8 cellular contexts compared by ENCODE assay signal in genomic region chr4:40057540-40058091, GRCh38. TPM values are rescaled to one million over a fixed set of nuclear protein-coding genes. Genes with fewer than 3 reads are reported as not detected.
DNase-seq lines count a peak whose midpoint lies in the region; ATAC-seq, FAIRE-seq and TF ChIP-seq lines count a peak whose summit lies in the region.

No MANE protein-coding gene starts in this region.

- no peaks in the 10 kb centered on the region for H3K27me3 ChIP-seq in heart right ventricle

- H3K9me3 ChIP-seq in heart right ventricle, result no peaks in the 10 kb centered on the region

- FAIRE-seq in GM12892 (lab: Jason Lieb, UNC) (peak; percentile 92), urothelium cell line (lab: Jason Lieb, UNC) (peak; percentile 65)

- intact Hi-C loops in heart right ventricle (cut with DNase I) (loop anchor here in 9 of 10 donors (2.0 to 10.0 kb wide), 10 partner anchors 80 to 593 kb away; partner anchors contain the start of genes PDS5A (in 3 of the 9), SMIM14 (in 3 of the 9) and UBE2K (in 3 of the 9)), posterior cingulate gyrus (cut with DNase I) (loop anchor here (5.0 kb wide), 4 partner anchors 80 to 590 kb away; partner anchors contain the start of genes PDS5A, UBE2K and UGDH)

- TF ChIP-seq CTCF in heart right ventricle (IDR thresholded peaks at IDR 0.05), result no peak

- H3K36me3 ChIP-seq in heart right ventricle, result no peaks in the 10 kb centered on the region

- 0% methylated on average over 16 of the region's 16 CpGs for WGBS in heart right ventricle, 2 donors

- peak overlapping the region; percentile 57 to 99 (median 94) for H3K4me3 ChIP-seq in heart right ventricle

- DNase-seq in GM12892 (ENCODE audit: insufficient read length) (peak; percentile 68), NCI-H128 (lab: John Stamatoyannopoulos, UW; ENCODE audit: unreplicated experiment) (peak; percentile 70), SW480 (ENCODE audit: low spot score) (peak; percentile 90), amniotic epithelial cell (ENCODE audit: low read depth) (peak; percentile 98), heart right ventricle (peak; percentile 30 to 85), posterior cingulate gyrus (peak in 9 of 10 donors; percentile 46 to 94 (median 70)), urothelium cell line (ENCODE audit: low spot score) (peak; percentile 95)

- TF ChIP-seq POLR2A in GM12892 (IDR thresholded peaks at IDR 0.05; ENCODE audit: low read depth, low read length), result peak; percentile 52

- ATAC-seq in HG02759 (IDR thresholded peaks at IDR 0.05; ENCODE audit: unreplicated experiment) (peak; percentile 71), heart right ventricle (peak; percentile 67 to 90 (median 87))

- peaks cover 0 to 27% (median 15%) of the 10 kb centered on the region in 9 donors for H3K4me1 ChIP-seq in heart right ventricle

- H3K27ac ChIP-seq in heart right ventricle, result peak overlapping the region; percentile 98 to 100 (median 100)

RNA-seq across cellular contexts. Expression of gene N4BP2, which starts 1.0 kb away (rescaled TPM):
- 9.3 TPM for polyA plus RNA-seq in GM12892 (2012; ENCODE audit: missing spikeins)
- 1 to 10 TPM; 3.0 to 6.9 (median 5.4) TPM for total RNA-seq in heart right ventricle
- 1 to 10 TPM in 1 of 2 donors, under 1 TPM in 1; 0.65 to 1.0 TPM for polyA plus RNA-seq in heart right ventricle

Comparison
In these comparisons a context has a peak if more than half of its experiments do, and no peak if none do; other contexts are left out.
1. Peak in every context shown above with its lines: DNase-seq, ATAC-seq, H3K4me3 ChIP-seq and H3K27ac ChIP-seq.